8 cellular contexts compared by ENCODE assay signal in the genomic region with DNA sequence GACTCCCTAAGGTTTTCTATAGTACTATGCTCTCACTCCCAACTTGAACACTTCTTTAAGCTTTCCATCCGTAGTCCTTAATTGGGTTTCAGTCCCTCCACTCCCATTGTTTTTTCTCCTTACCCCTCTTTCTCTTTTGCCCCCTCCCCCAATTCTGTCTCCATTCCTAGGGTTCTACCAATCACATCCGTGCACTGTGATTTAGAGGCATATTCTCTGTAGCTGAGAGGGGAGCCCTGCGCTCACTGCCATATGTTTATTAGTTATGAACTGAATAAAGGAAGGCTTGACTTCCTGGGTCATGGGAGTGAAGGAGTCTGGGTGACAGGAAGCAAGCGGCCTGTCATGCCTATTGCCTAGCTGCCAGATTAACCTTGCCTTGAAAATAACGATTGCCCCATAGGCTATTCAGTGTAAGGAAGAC. TPM values are rescaled to one million over a fixed set of nuclear protein-coding genes. Genes with fewer than 3 reads are reported as not detected.
DNase-seq lines count a peak whose midpoint lies in the region; ATAC-seq and TF ChIP-seq lines count a peak whose summit lies in the region.

No MANE protein-coding gene starts in this region.

- peak overlapping the region; percentile 77 for H3K9ac ChIP-seq in HUES64 (ENCODE audit: low read depth, low read length)
- H3K9ac ChIP-seq in iPS-15b (ENCODE audit: low read depth, low read length), result peak overlapping the region; percentile 47
- H3K9ac ChIP-seq in skeletal muscle satellite cell (ENCODE audit: low read depth, low read length), result peak overlapping the region; percentile 95

- ATAC-seq in GM19455 (IDR thresholded peaks at IDR 0.05; ENCODE audit: unreplicated experiment), result peak; percentile 64

- no peaks in the 10 kb centered on the region for H3K4me1 ChIP-seq in Caco-2
- H3K4me1 ChIP-seq in HUES64 (ENCODE audit: insufficient read depth, low read length), result no peaks in the 10 kb centered on the region; the same call in 1 of the 2 replicates
- H3K4me1 ChIP-seq in iPS-15b (ENCODE audit: control insufficient read depth, insufficient read depth, low read length), result no peaks in the 10 kb centered on the region
- H3K4me1 ChIP-seq in skeletal muscle satellite cell (ENCODE audit: control insufficient read depth, insufficient read depth, low read length), result no peaks in the 10 kb centered on the region

- peak overlapping the region; percentile 75 for H3K4me2 ChIP-seq in skeletal muscle satellite cell (ENCODE audit: low read length)

- H3K4me3 Mint-ChIP-seq in Caco-2 (ENCODE audit: unreplicated experiment), result peak overlapping the region; percentile 99

- POLR2A ChIA-PET in Caco-2 (lab: Charles Lee), result interaction anchor here (1.3 kb wide), 1 partner anchor 43 kb away, joined by 28 read pairs; a partner anchor contains a TSS

- H3K27ac Mint-ChIP-seq in Caco-2 (ENCODE audit: unreplicated experiment), result peak overlapping the region; percentile 98

- peaks cover 11% of the 10 kb centered on the region for H3K36me3 Mint-ChIP-seq in Caco-2 (ENCODE audit: insufficient read depth, unreplicated experiment)

- CTCF ChIA-PET in Caco-2 (lab: Charles Lee), result interaction anchor here (1.0 to 1.3 kb wide), 3 partner anchors 41 to 119 kb away, joined by 3 to 5 read pairs (median 4); a partner anchor contains a TSS

- H3K4me3 ChIP-seq in Caco-2 (ENCODE audit: low read depth, low read length) (peak overlapping the region; percentile 67), HUES64 (ENCODE audit: low read length) (peak overlapping the region; percentile 85), astrocyte of the spinal cord (ENCODE audit: low read depth, low read length) (peak overlapping the region; percentile 74), iPS-15b (ENCODE audit: low read depth, low read length) (peak overlapping the region; percentile 73), skeletal muscle satellite cell (ENCODE audit: low read length) (peak overlapping the region; percentile 79)

- no peaks in the 10 kb centered on the region for H3K36me3 ChIP-seq in Caco-2 (ENCODE audit: control insufficient read depth, insufficient read depth, low read length)
- peaks cover 6% of the 10 kb centered on the region; the same call in 1 of the 2 replicates for H3K36me3 ChIP-seq in HUES64 (ENCODE audit: insufficient read depth, low read length)
- no peaks in the 10 kb centered on the region for H3K36me3 ChIP-seq in iPS-15b (ENCODE audit: control insufficient read depth, insufficient read depth, low read length)
- H3K36me3 ChIP-seq in skeletal muscle satellite cell (ENCODE audit: insufficient read depth, low read length), result peaks cover 10% of the 10 kb centered on the region

- 1% methylated on average over 5 of the region's 5 CpGs for WGBS in HUES64

- H3K27me3 ChIP-seq in Caco-2 (replicated peaks; ENCODE audit: control insufficient read depth, insufficient read depth, low read length) (no peaks in the 10 kb centered on the region), HUES64 (ENCODE audit: insufficient read depth, low read length) (no peaks in the 10 kb centered on the region), iPS-15b (ENCODE audit: control insufficient read depth, insufficient read depth, low read length) (no peaks in the 10 kb centered on the region), skeletal muscle satellite cell (ENCODE audit: control insufficient read depth, insufficient read depth, low read length) (no peaks in the 10 kb centered on the region)

- peak overlapping the region; percentile 95; the same call in 1 of the 2 replicates for H3K27ac ChIP-seq in HUES64 (ENCODE audit: low read depth, low read length)

- no peaks in the 10 kb centered on the region for H3K27me3 Mint-ChIP-seq in Caco-2 (ENCODE audit: insufficient read depth, unreplicated experiment)

- TF ChIP-seq CTCF in Caco-2 (IDR thresholded peaks at IDR 0.05; ENCODE audit: insufficient read depth in 1 of 2, low read depth in 1 of 2, low read length in 1 of 2, severe bottlenecking in 1 of 2, unreplicated experiment in 1 of 2) (no peak), astrocyte of the spinal cord (IDR thresholded peaks at IDR 0.05; ENCODE audit: low read depth, low read length) (no peak)

- H3K9me3 ChIP-seq in Caco-2 (no peaks in the 10 kb centered on the region), HUES64 (ENCODE audit: insufficient read depth, low read depth, low read length) (no peaks in the 10 kb centered on the region), iPS-15b (ENCODE audit: control insufficient read depth, insufficient read depth, low read length) (peaks cover 3% of the 10 kb centered on the region), skeletal muscle satellite cell (replicated peaks; ENCODE audit: low read length) (no peaks in the 10 kb centered on the region)

- in situ Hi-C loops in astrocyte of the spinal cord (cut with HindIII; ENCODE audit: low sequenced_read_pairs), result no loop called here

- H3K9me3 Mint-ChIP-seq in Caco-2 (ENCODE audit: unreplicated experiment), result no peaks in the 10 kb centered on the region

- no peaks in the 10 kb centered on the region for H3K4me1 Mint-ChIP-seq in Caco-2 (ENCODE audit: low read depth, unreplicated experiment)

- BruUV-seq in Caco-2 (replicated peaks; lab: Mats Ljungman, UMichigan), result TSS peak; percentile 70

- DNase-seq in Caco-2 (peak; percentile 9 to 29), RPMI7951 (ENCODE audit: low read depth) (peak; percentile 45), astrocyte of the spinal cord (ENCODE audit: low read depth, low spot score) (peak; percentile 18), T1000 (lab: John Stamatoyannopoulos, UW) (no peak)

- intact Hi-C loops in Caco-2 (cut with micrococcal nuclease; ENCODE audit: unreplicated experiment), result loop anchor here (1.0 to 5.0 kb wide), 3 partner anchors 26 to 92 kb away; a partner anchor contains a TSS

RNA-seq across cellular contexts. Expression of a gene that starts 0.5 kb away (rescaled TPM):
- total RNA-seq in Caco-2 (2022), result 50.5 and 55.8 TPM in 2 replicates
- 33.2 TPM for polyA plus RNA-seq in HUES64 (2013, experiment 1 of 2)
- polyA plus RNA-seq in HUES64 (2013, experiment 2 of 2), result 37.3 TPM
- 93.1 and 97.7 TPM in 2 replicates for total RNA-seq in RPMI7951 (2014; rRNA removed; shearing (Covaris generic))
- 74.8 and 80.6 TPM in 2 replicates for total RNA-seq in skeletal muscle satellite cell (2012; rRNA removed)

RNA-seq across cellular contexts. Expression of a gene that starts 25.5 kb away (rescaled TPM):
- total RNA-seq in Caco-2 (2022), result 12.7 and 15.3 TPM in 2 replicates
- 18.7 TPM for polyA plus RNA-seq in HUES64 (2013, experiment 1 of 2)
- 16.7 TPM for polyA plus RNA-seq in HUES64 (2013, experiment 2 of 2)
- 59.3 and 69.2 TPM in 2 replicates for total RNA-seq in RPMI7951 (2014; rRNA removed; shearing (Covaris generic))
- total RNA-seq in skeletal muscle satellite cell (2012; rRNA removed), result 48.9 and 52.6 TPM in 2 replicates

RNA-seq across cellular contexts. Expression of a gene that starts 43.6 kb away (rescaled TPM):
- 41.0 and 47.7 TPM in 2 replicates for total RNA-seq in Caco-2 (2022)
- 30.9 TPM for polyA plus RNA-seq in HUES64 (2013, experiment 1 of 2)
- polyA plus RNA-seq in HUES64 (2013, experiment 2 of 2), result 35.1 TPM
- 29.1 and 39.4 TPM in 2 replicates for total RNA-seq in RPMI7951 (2014; rRNA removed; shearing (Covaris generic))
- total RNA-seq in skeletal muscle satellite cell (2012; rRNA removed), result 101 and 133 TPM in 2 replicates
